22 cellular contexts compared by ENCODE assay signal in the genomic region with DNA sequence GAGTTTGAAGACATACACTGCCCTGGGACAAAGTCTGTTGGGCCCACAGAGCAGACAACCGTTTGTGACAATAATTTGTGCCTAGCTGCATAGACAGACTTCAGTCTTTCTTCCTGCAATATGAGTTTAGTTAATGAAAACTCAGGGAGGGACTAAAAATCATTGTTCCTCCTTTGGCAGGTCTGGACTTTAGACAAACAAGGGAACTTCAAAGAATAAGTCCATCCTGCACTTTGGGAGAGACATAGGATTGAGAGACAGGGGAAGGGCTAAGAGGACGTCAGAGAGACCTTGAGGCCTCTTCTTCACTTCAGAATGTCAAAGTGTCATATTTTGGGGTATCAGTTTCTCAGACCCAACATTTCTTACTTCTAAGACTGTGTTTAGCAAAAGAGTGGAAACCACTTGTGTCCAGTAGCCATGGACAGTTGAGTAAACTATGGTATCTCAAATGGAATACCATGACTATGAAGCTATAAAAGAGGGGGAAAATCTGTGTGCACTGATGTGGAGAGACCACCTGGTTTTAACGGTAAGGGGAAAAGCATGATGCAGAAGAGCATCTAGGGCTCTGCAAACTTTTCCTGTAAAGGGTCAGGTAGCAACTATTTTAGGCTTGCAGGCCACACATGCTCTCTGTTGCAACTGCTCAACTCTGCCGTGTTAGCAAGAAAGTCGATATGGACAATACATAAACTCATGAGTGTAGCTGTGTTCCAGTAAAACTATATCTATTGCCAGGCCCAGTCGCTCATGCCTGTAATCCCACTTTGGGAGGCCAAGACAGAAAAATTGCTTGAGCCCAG.
"Had no signal": no experiment of that assay in that cellular context is flagged by ENCODE, and none has a peak within 500 bp of the region (broad histone marks: within the 10 kb centered on the region; RNA-seq: fewer than 3 reads in every experiment).

No MANE protein-coding gene starts in this region.

- H3K27me3 ChIP-seq: gastrocnemius medialis, heart right ventricle, left lung had no signal

- H3K4me1 ChIP-seq: esophagus squamous epithelium, gastrocnemius medialis, heart right ventricle, left lung, lower lobe of right lung had no signal

- ATAC-seq: gastrocnemius medialis, heart right ventricle, left lung, left ventricle myocardium superior, lower lobe of right lung had no signal

- DNase-seq: dermis blood vessel endothelial cell; dorsolateral prefrontal cortex; effector CD4-positive, alpha-beta T cell; effector memory CD4-positive, alpha-beta T cell; esophagus squamous epithelium; foreskin fibroblast; foreskin melanocyte; gastrocnemius medialis; glutamatergic neuron; head of caudate nucleus; heart right ventricle; hippocampal formation; kidney; kidney glomerular epithelial cell; left lung; left ventricle myocardium superior; lower lobe of right lung; mammary epithelial cell; mesendoderm; midbrain; naive B cell had no signal

- H3K27ac ChIP-seq: coronary artery, dorsolateral prefrontal cortex, esophagus squamous epithelium, gastrocnemius medialis, heart right ventricle, left lung, lower lobe of right lung had no signal

- H3K36me3 ChIP-seq: esophagus squamous epithelium, gastrocnemius medialis, heart right ventricle, left lung, lower lobe of right lung had no signal

- H3K9me3 ChIP-seq: gastrocnemius medialis, lower lobe of right lung had no signal

- H3K4me3 ChIP-seq: coronary artery, dorsolateral prefrontal cortex, esophagus squamous epithelium, gastrocnemius medialis, heart right ventricle, left lung, lower lobe of right lung had no signal
